ENCODE assay signal across 16 cellular contexts in genomic region chr12:87444039-87444438, GRCh38.
DNase-seq lines count a peak whose midpoint lies in the region; ATAC-seq and TF ChIP-seq lines count a peak whose summit lies in the region.
"Had no signal": no experiment of that assay in that cellular context is flagged by ENCODE, and none has a peak within 500 bp of the region (broad histone marks: within the 10 kb centered on the region; RNA-seq: fewer than 3 reads in every experiment).

No MANE protein-coding gene starts in this region.

- peaks cover 22% of the 10 kb centered on the region for H3K4me1 Mint-ChIP-seq in MCF 10A (ENCODE audit: insufficient read depth, unreplicated experiment)

- H3K79me2 ChIP-seq in mammary epithelial cell (ENCODE audit: insufficient read depth, low read length): no peaks in the 10 kb centered on the region

- in situ Hi-C loops in mammary epithelial cell (cut with MboI; ENCODE audit: low sequenced_read_pairs in 2 of 2): no loop called here

- H3K4me3 Mint-ChIP-seq in MCF 10A (ENCODE audit: unreplicated experiment): no peak overlapping the region

- TF ChIP-seq CTCF in MCF 10A (IDR thresholded peaks at IDR 0.05; ENCODE audit: unreplicated experiment): no peak
- no peak for TF ChIP-seq CTCF in breast epithelium (IDR thresholded peaks at IDR 0.05)
- no peak for TF ChIP-seq CTCF in mammary epithelial cell (conservative IDR thresholded peaks at IDR 0.05 in 1 of 2, IDR thresholded peaks at IDR 0.05 in 1 of 2; ENCODE audit: extremely low read depth in 1 of 2, insufficient read depth in 1 of 2, low read depth in 1 of 2, low read length in 2 of 2)
- TF ChIP-seq CTCF in mucosa of descending colon (IDR thresholded peaks at IDR 0.05): no peak
- TF ChIP-seq CTCF in esophagus muscularis mucosa (IDR thresholded peaks at IDR 0.05): no peak

- no peak overlapping the region for H3K9ac ChIP-seq in mammary epithelial cell (ENCODE audit: insufficient read depth, low read length)
- H3K9ac ChIP-seq: BLaER1 treated with 17β-estradiol and CSF1 and Interleukin-3, amounts not matched to agents 10 nM and 100 nM had no signal

- peak overlapping the region; percentile 64 for H2AFZ ChIP-seq in mammary epithelial cell (ENCODE audit: low read depth, low read length)

- H3K9me3 ChIP-seq in breast epithelium (no peaks in the 10 kb centered on the region), mammary epithelial cell (replicated peaks; ENCODE audit: insufficient read depth, low read length) (no peaks in the 10 kb centered on the region), mucosa of descending colon (no peaks in the 10 kb centered on the region), esophagus muscularis mucosa (no peaks in the 10 kb centered on the region)
- H3K9me3 ChIP-seq: HAP-1, SJCRH30 had no signal

- no peak for TF ChIP-seq POLR2A in breast epithelium (IDR thresholded peaks at IDR 0.05)
- no peak for TF ChIP-seq POLR2A in esophagus muscularis mucosa (IDR thresholded peaks at IDR 0.05; ENCODE audit: low read depth)

- POLR2A ChIA-PET in MCF 10A (lab: Yijun Ruan, JAX): no interaction called here

- H3K9me3 Mint-ChIP-seq in MCF 10A (ENCODE audit: unreplicated experiment): no peaks in the 10 kb centered on the region

- no peaks in the 10 kb centered on the region for H3K27me3 Mint-ChIP-seq in MCF 10A (ENCODE audit: insufficient read depth, unreplicated experiment)

- peaks cover 11% of the 10 kb centered on the region for H3K36me3 Mint-ChIP-seq in MCF 10A (ENCODE audit: insufficient read depth, unreplicated experiment)

- ATAC-seq in mucosa of descending colon: no peak

- H4K20me1 ChIP-seq in mammary epithelial cell (ENCODE audit: insufficient read depth, low read length): no peaks in the 10 kb centered on the region
- H4K20me1 ChIP-seq: BLaER1 treated with 17β-estradiol and CSF1 and Interleukin-3, amounts not matched to agents 10 nM and 100 nM had no signal

- H3K36me3 ChIP-seq in breast epithelium (no peaks in the 10 kb centered on the region), mammary epithelial cell (ENCODE audit: insufficient read depth, low read length) (no peaks in the 10 kb centered on the region), mucosa of descending colon (ENCODE audit: low read depth) (no peaks in the 10 kb centered on the region), esophagus muscularis mucosa (no peaks in the 10 kb centered on the region)
- H3K36me3 ChIP-seq: BLaER1 treated with 17β-estradiol and CSF1 and Interleukin-3, amounts not matched to agents 10 nM and 100 nM; HAP-1; SJCRH30 had no signal

- DNase-seq in MCF 10A (ENCODE audit: unreplicated experiment) (peak; percentile 12), breast epithelium (ENCODE audit: low spot score in 2 of 2) (no peak), mammary epithelial cell (peak; percentile 66), kidney tubule cell (ENCODE audit: low spot score) (peak; percentile 72), mucosa of descending colon (no peak), esophagus muscularis mucosa (ENCODE audit: extremely low spot score) (no peak), NCI-H2107 (lab: John Stamatoyannopoulos, UW) (no peak), hippocampal formation (lab: John Stamatoyannopoulos, UW) (no peak)
- DNase-seq: 8988T, NCI-H1417 treated with DMSO at 0.1 percent for 48 hours, NCI-H2029, NCI-H510A, RPMI8226, SJCRH30 had no signal

- H3K27ac ChIP-seq in breast epithelium (peak overlapping the region in 1 of 2 donors; percentile 50), mammary epithelial cell (ENCODE audit: insufficient read depth, low read depth, low read length) (no peak overlapping the region), esophagus muscularis mucosa (replicated peaks in 1 of 4) (no peak overlapping the region)
- H3K27ac ChIP-seq: BLaER1 treated with 17β-estradiol and CSF1 and Interleukin-3, amounts not matched to agents 10 nM and 100 nM; SJCRH30 had no signal

- H3K27me3 ChIP-seq in breast epithelium (no peaks in the 10 kb centered on the region), mammary epithelial cell (ENCODE audit: insufficient read depth, low read length) (no peaks in the 10 kb centered on the region), esophagus muscularis mucosa (no peaks in the 10 kb centered on the region)
- H3K27me3 ChIP-seq: BLaER1 treated with 17β-estradiol and CSF1 and Interleukin-3, amounts not matched to agents 10 nM and 100 nM; SJCRH30 had no signal

- no TSS peak for BruUV-seq in MCF 10A (replicated peaks; lab: Mats Ljungman, UMichigan)
- no TSS peak for BruUV-seq in mammary epithelial cell (replicated peaks; lab: Mats Ljungman, UMichigan)

- no peak overlapping the region for H3K27ac Mint-ChIP-seq in MCF 10A (ENCODE audit: low read depth, unreplicated experiment)

- CTCF ChIA-PET in MCF 10A (lab: Yijun Ruan, JAX): interaction anchor here (0.5 to 0.6 kb wide), 2 partner anchors 411 to 1429 kb away, joined by 3 to 5 read pairs; no protein-coding TSS in a partner anchor
- CTCF ChIA-PET in mammary epithelial cell (lab: Charles Lee; ENCODE audit: low non-redundant PET): no interaction called here

- no peak overlapping the region for H3K4me3 ChIP-seq in breast epithelium
- no peak overlapping the region for H3K4me3 ChIP-seq in mammary epithelial cell (replicated peaks in 1 of 3; ENCODE audit: insufficient read depth in 1 of 3, low read depth in 2 of 3, low read length in 3 of 3)
- H3K4me3 ChIP-seq in mucosa of descending colon: no peak overlapping the region
- no peak overlapping the region for H3K4me3 ChIP-seq in esophagus muscularis mucosa
- H3K4me3 ChIP-seq: BLaER1 treated with 17β-estradiol and CSF1 and Interleukin-3, amounts not matched to agents 10 nM and 100 nM; HAP-1; SJCRH30 had no signal

- intact Hi-C loops in MCF 10A (cut with micrococcal nuclease) (no loop called here), breast epithelium (cut with DNase I; ENCODE audit: low total_unique reads) (no loop called here), mammary epithelial cell (cut with micrococcal nuclease) (loop anchor here (1.0 kb wide), 1 partner anchor 48 kb away; no protein-coding TSS in a partner anchor), mucosa of descending colon (cut with DNase I, micrococcal nuclease) (no loop called here), esophagus muscularis mucosa (cut with DNase I) (no loop called here)

- no peaks in the 10 kb centered on the region for H3K4me1 ChIP-seq in breast epithelium
- peaks cover 26% of the 10 kb centered on the region for H3K4me1 ChIP-seq in mammary epithelial cell (ENCODE audit: insufficient read depth, low read length)
- H3K4me1 ChIP-seq in mucosa of descending colon (ENCODE audit: low read depth): no peaks in the 10 kb centered on the region
- H3K4me1 ChIP-seq in esophagus muscularis mucosa: no peaks in the 10 kb centered on the region
- H3K4me1 ChIP-seq: HAP-1 had no signal

- dilution Hi-C loops in mammary epithelial cell (cut with HindIII; ENCODE audit: low sequenced_read_pairs): no loop called here

- WGBS in mammary epithelial cell (ENCODE audit: low coverage, missing lambda C conversion rate): 59% methylated on average over 4 of the region's 4 CpGs
- 89% methylated on average over 4 of the region's 4 CpGs for WGBS in esophagus muscularis mucosa

- H3K4me2 ChIP-seq in mammary epithelial cell (ENCODE audit: insufficient read depth, low read depth, low read length): no peak overlapping the region
- H3K4me2 ChIP-seq: BLaER1 treated with 17β-estradiol and CSF1 and Interleukin-3, amounts not matched to agents 10 nM and 100 nM had no signal

- no peak for TF ChIP-seq EP300 in esophagus muscularis mucosa (IDR thresholded peaks at IDR 0.05)

Comparison
In these comparisons a context has a peak if more than half of its experiments do, and no peak if none do; other contexts are left out.
1. DNase-seq: peak in MCF 10A (single experiment), mammary epithelial cell (single experiment) and kidney tubule cell (single experiment); none in breast epithelium (0 of 2), mucosa of descending colon (0 of 3), esophagus muscularis mucosa (single experiment), NCI-H2107 (single experiment) and hippocampal formation (0 of 2).